31 cellular contexts compared by ENCODE assay signal in genomic region chr2:98311771-98312545, GRCh38. TPM values are rescaled to one million over a fixed set of nuclear protein-coding genes. Genes with fewer than 3 reads are reported as not detected.
A peak's percentile ranks its signal among the peaks of the same experiment; 100 is the strongest.
DNase-seq lines count a peak whose midpoint lies in the region; ATAC-seq and TF ChIP-seq lines count a peak whose summit lies in the region.
"Had no signal": no experiment of that assay in that cellular context is flagged by ENCODE, and none has a peak within 500 bp of the region (broad histone marks: within the 10 kb centered on the region; RNA-seq: fewer than 3 reads in every experiment).

No MANE protein-coding gene starts in this region.

- H3K4me3 Mint-ChIP-seq in activated CD4-positive, alpha-beta T cell treated with anti-CD3 and anti-CD28 coated beads for 36 hours = no peak overlapping the region
- H3K4me3 Mint-ChIP-seq: CD4-positive, alpha-beta memory T cell; neural crest cell; stimulated activated naive B cell treated with anti-CD40 and anti-IgM and Interleukin-4, amounts not matched to agents 10 μg/mL and 1 μg/mL and 100 μg/mL, for 72 hours; T-helper 1 cell treated with Interleukin-12 subunit alpha and Interleukin-12 subunit beta and Interleukin-4 antibody, amounts not matched to agents 30 μg/mL and 1 μg/mL, for 36 hours had no signal

- ATAC-seq in activated CD4-positive, alpha-beta T cell treated with anti-CD3 and anti-CD28 coated beads for 36 hours = no peak
- no peak for ATAC-seq in Panc1
- ATAC-seq in upper lobe of right lung = peak; percentile 31
- ATAC-seq: lower lobe of right lung; right cardiac atrium; stimulated activated naive B cell treated with anti-CD40 and anti-IgM and Interleukin-4, amounts not matched to agents 10 μg/mL and 1 μg/mL and 100 μg/mL, for 72 hours had no signal

- no TSS peak for BruUV-seq in Panc1 (replicated peaks; lab: Mats Ljungman, UMichigan)

- peaks cover 11% of the 10 kb centered on the region for H3K27me3 Mint-ChIP-seq in activated CD4-positive, alpha-beta T cell treated with anti-CD3 and anti-CD28 coated beads for 36 hours

- TF ChIP-seq POLR2A in erythroblast (IDR thresholded peaks at IDR 0.05; ENCODE audit: low read length) = no peak

- H3K36me3 Mint-ChIP-seq in activated CD4-positive, alpha-beta T cell treated with anti-CD3 and anti-CD28 coated beads for 36 hours (ENCODE audit: low read depth) = no peaks in the 10 kb centered on the region
- H3K36me3 Mint-ChIP-seq: CD4-positive, alpha-beta memory T cell; stimulated activated naive B cell treated with anti-CD40 and anti-IgM and Interleukin-4, amounts not matched to agents 10 μg/mL and 1 μg/mL and 100 μg/mL, for 72 hours had no signal

- H3K9me3 ChIP-seq in Panc1 (ENCODE audit: control insufficient read depth, insufficient read depth, low read depth, low read length) (no peaks in the 10 kb centered on the region), upper lobe of right lung (no peaks in the 10 kb centered on the region)
- H3K9me3 ChIP-seq: HAP-1, lower lobe of right lung, spleen had no signal

- H3K4me1 Mint-ChIP-seq in activated CD4-positive, alpha-beta T cell treated with anti-CD3 and anti-CD28 coated beads for 36 hours = no peaks in the 10 kb centered on the region
- H3K4me1 Mint-ChIP-seq: CD4-positive, alpha-beta memory T cell; neural crest cell; stimulated activated naive B cell treated with anti-CD40 and anti-IgM and Interleukin-4, amounts not matched to agents 10 μg/mL and 1 μg/mL and 100 μg/mL, for 72 hours had no signal

- peak; percentile 23 for DNase-seq in activated CD4-positive, alpha-beta T cell treated with anti-CD3 and anti-CD28 coated beads for 36 hours
- no peak for DNase-seq in activated CD4-positive, alpha-beta T cell treated with anti-CD3 and anti-CD28 coated beads for 1 hour
- DNase-seq in Panc1 (ENCODE audit: low read depth, low spot score) (no peak), epithelial cell of proximal tubule (ENCODE audit: low read depth) (no peak), upper lobe of right lung (no peak), GM19240 (ENCODE audit: insufficient read length, low spot score) (no peak), erythroblast (lab: John Stamatoyannopoulos, UW) (no peak)
- DNase-seq in activated CD8-positive, alpha-beta memory T cell treated with anti-CD3 and anti-CD28 coated beads for 24 hours = no peak
- DNase-seq: 8988T; activated gamma-delta T cell treated with Interleukin-2 at 50 U/mL for 16 hours; activated T-cell treated with anti-CD3 and anti-CD28 coated beads, Interleukin-2, amount 50 U/mL, for 1 hour; AML-193; CD4-positive, alpha-beta memory T cell; dorsolateral prefrontal cortex; kidney glomerular epithelial cell; lower lobe of right lung; NCI-H1105 treated with DMSO at 0.1 percent for 48 hours; NCI-H2029; NCI-H69; spleen; stimulated activated CD4-positive, alpha-beta T cell treated with anti-CD3 and anti-CD28 coated beads, Interleukin-4, amount 100 ng/mL, for 24 hours; stimulated activated naive B cell treated with anti-CD40 and anti-IgM and Interleukin-4, amounts not matched to agents 10 μg/mL and 1 μg/mL and 100 μg/mL, for 72 hours had no signal

- H3K27me3 ChIP-seq in Panc1 (ENCODE audit: control insufficient read depth, insufficient read depth, low read length) (peaks cover 19% of the 10 kb centered on the region), upper lobe of right lung (no peaks in the 10 kb centered on the region)

- H3K27ac Mint-ChIP-seq in activated CD4-positive, alpha-beta T cell treated with anti-CD3 and anti-CD28 coated beads for 36 hours = no peak overlapping the region
- H3K27ac Mint-ChIP-seq: CD4-positive, alpha-beta memory T cell; stimulated activated naive B cell treated with anti-CD40 and anti-IgM and Interleukin-4, amounts not matched to agents 10 μg/mL and 1 μg/mL and 100 μg/mL, for 72 hours; T-helper 1 cell treated with Interleukin-12 subunit alpha and Interleukin-12 subunit beta and Interleukin-4 antibody, amounts not matched to agents 30 μg/mL and 1 μg/mL, for 36 hours had no signal

- H3K27ac ChIP-seq in Panc1 (ENCODE audit: low read length) = no peak overlapping the region
- no peak overlapping the region for H3K27ac ChIP-seq in upper lobe of right lung
- H3K27ac ChIP-seq: dorsolateral prefrontal cortex, lower lobe of right lung, SK-N-MC, spleen had no signal

- TF ChIP-seq CTCF in Panc1 (IDR thresholded peaks at IDR 0.05) (peak; percentile 39), epithelial cell of proximal tubule (conservative IDR thresholded peaks at IDR 0.05; ENCODE audit: low read depth, low read length) (peak; percentile 11), upper lobe of right lung (IDR thresholded peaks at IDR 0.05) (no peak)

- H3K4me1 ChIP-seq in Panc1 (ENCODE audit: control insufficient read depth, insufficient read depth, low read length) = no peaks in the 10 kb centered on the region
- peaks cover 7% of the 10 kb centered on the region for H3K4me1 ChIP-seq in upper lobe of right lung
- H3K4me1 ChIP-seq: HAP-1, lower lobe of right lung, spleen had no signal

- H3K4me3 ChIP-seq in Panc1 (ENCODE audit: low read depth in 2 of 2, low read length in 2 of 2) (no peak overlapping the region), epithelial cell of proximal tubule (ENCODE audit: low read depth, low read length) (no peak overlapping the region), upper lobe of right lung (no peak overlapping the region)
- H3K4me3 ChIP-seq: dorsolateral prefrontal cortex, HAP-1, lower lobe of right lung, SK-N-MC, spleen had no signal

- POLR2A ChIA-PET in activated CD4-positive, alpha-beta T cell treated with anti-CD3 and anti-CD28 coated beads for 36 hours (lab: Charles Lee) = no interaction called here
- POLR2A ChIA-PET in Panc1 (lab: Charles Lee) = interaction anchor here (0.6 kb wide), 1 partner anchor 12 kb away, joined by 11 read pairs; no protein-coding TSS in a partner anchor

- CTCF ChIA-PET in activated CD4-positive, alpha-beta T cell treated with anti-CD3 and anti-CD28 coated beads for 36 hours (lab: Charles Lee) = interaction anchor here (1.1 kb wide), 1 partner anchor 10 kb away, joined by 4 read pairs; no protein-coding TSS in a partner anchor
- CTCF ChIA-PET in Panc1 (lab: Charles Lee) = no interaction called here

- H3K36me3 ChIP-seq in Panc1 (ENCODE audit: control insufficient read depth, insufficient read depth, low read length) = no peaks in the 10 kb centered on the region
- no peaks in the 10 kb centered on the region for H3K36me3 ChIP-seq in upper lobe of right lung
- H3K36me3 ChIP-seq: HAP-1, lower lobe of right lung, spleen had no signal

- no peaks in the 10 kb centered on the region for H3K9me3 Mint-ChIP-seq in activated CD4-positive, alpha-beta T cell treated with anti-CD3 and anti-CD28 coated beads for 36 hours (ENCODE audit: low read depth)
- H3K9me3 Mint-ChIP-seq: CD4-positive, alpha-beta memory T cell; neural crest cell; stimulated activated naive B cell treated with anti-CD40 and anti-IgM and Interleukin-4, amounts not matched to agents 10 μg/mL and 1 μg/mL and 100 μg/mL, for 72 hours; T-helper 1 cell treated with Interleukin-12 subunit alpha and Interleukin-12 subunit beta and Interleukin-4 antibody, amounts not matched to agents 30 μg/mL and 1 μg/mL, for 36 hours had no signal

- intact Hi-C loops in activated CD4-positive, alpha-beta T cell treated with anti-CD3 and anti-CD28 coated beads for 36 hours (cut with DNase I, micrococcal nuclease) = no loop called here
- intact Hi-C loops in Panc1 (cut with micrococcal nuclease; ENCODE audit: unreplicated experiment) (no loop called here), upper lobe of right lung (cut with DNase I) (no loop called here)

- in situ Hi-C loops in Panc1 (cut with HindIII; ENCODE audit: low pct_unique_long_range_greater_than_20kb, low sequenced_read_pairs) = no loop called here

RNA-seq across cellular contexts. Expression of gene CNGA3, which starts 34.3 kb away (rescaled TPM):
- total RNA-seq in activated CD4-positive, alpha-beta T cell treated with anti-CD3 and anti-CD28 coated beads for 36 hours = not detected
- total RNA-seq in Panc1 (2021; ENCODE audit: unreplicated experiment) = not detected
- polyA plus RNA-seq in Panc1 (2012; ENCODE audit: insufficient read length) = not detected
- not detected in 2 replicates for total RNA-seq in epithelial cell of proximal tubule
- 0.17 TPM for total RNA-seq in upper lobe of right lung
- total RNA-seq: activated CD8-positive, alpha-beta memory T cell treated with anti-CD3 and anti-CD28 coated beads for 36 hours; CD4-positive, alpha-beta memory T cell; HT-29; MCF 10A; right cardiac atrium; RPMI7951; spleen had no signal
- polyA plus RNA-seq: CD4-positive, alpha-beta memory T cell; right cardiac atrium; spleen had no signal
